ENCODE assay signal across 19 cellular contexts in the genomic region with DNA sequence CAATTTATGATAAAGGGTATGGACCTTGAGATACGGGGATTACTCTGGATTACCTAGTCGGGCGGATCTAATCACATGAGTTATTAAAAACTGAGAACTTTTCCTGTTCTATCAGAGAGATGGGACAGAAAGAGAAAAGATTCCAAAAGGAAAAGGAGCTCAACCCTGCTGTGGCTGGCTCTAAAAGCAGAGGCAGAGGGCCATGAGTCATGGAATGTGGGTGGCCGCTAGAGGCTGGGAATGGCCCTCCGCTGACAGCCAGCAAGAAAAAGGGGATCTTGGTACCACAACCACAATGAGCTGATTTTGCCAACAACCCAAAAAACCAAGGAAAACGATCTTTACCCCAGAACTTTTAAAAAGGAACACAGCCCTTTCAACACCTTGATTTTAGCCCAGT.
DNase-seq lines count a peak whose midpoint lies in the region; TF ChIP-seq lines count a peak whose summit lies in the region.
"Had no signal": no experiment of that assay in that cellular context is flagged by ENCODE, and none has a peak within 500 bp of the region (broad histone marks: within the 10 kb centered on the region; RNA-seq: fewer than 3 reads in every experiment).

No MANE protein-coding gene starts in this region.

- H3K9ac ChIP-seq in NT2/D1 (ENCODE audit: insufficient read length, low read depth): no peak overlapping the region
- H3K9ac ChIP-seq: BLaER1 treated with 17β-estradiol and CSF1 and Interleukin-3, amounts not matched to agents 10 nM and 100 nM had no signal

- H3K9me3 ChIP-seq in NT2/D1 (ENCODE audit: insufficient read depth, low read length): no peaks in the 10 kb centered on the region
- no peaks in the 10 kb centered on the region for H3K9me3 ChIP-seq in effector memory CD4-positive, alpha-beta T cell (ENCODE audit: control insufficient read depth, low read length)
- H3K9me3 ChIP-seq: BLaER1 treated with 17β-estradiol and CSF1 and Interleukin-3, amounts not matched to agents 10 nM and 100 nM; right atrium auricular region; thyroid gland had no signal

- H3K27me3 ChIP-seq in NT2/D1 (ENCODE audit: insufficient read depth, insufficient read length): no peaks in the 10 kb centered on the region
- no peaks in the 10 kb centered on the region for H3K27me3 ChIP-seq in effector memory CD4-positive, alpha-beta T cell (replicated peaks; ENCODE audit: control insufficient read depth, insufficient read depth, low read length, poor library complexity, severe bottlenecking)
- H3K27me3 ChIP-seq: BLaER1 treated with 17β-estradiol and CSF1 and Interleukin-3, amounts not matched to agents 10 nM and 100 nM; right atrium auricular region; thyroid gland had no signal

- H3K4me1 Mint-ChIP-seq in activated T-helper 2 cell treated with anti-CD3 and anti-CD28 coated beads, Interferon-gamma antibody, Interleukin-2, Interleukin-4, amounts not matched to agents 10 μg/mL and 5 μg/mL and 100 μg/mL, durations not matched to agents 14 hours and 24 hours and 36 hours (ENCODE audit: low read depth): no peaks in the 10 kb centered on the region
- H3K4me1 Mint-ChIP-seq: immature natural killer cell, T-helper 17 cell had no signal

- no peak overlapping the region for H3K27ac ChIP-seq in effector memory CD4-positive, alpha-beta T cell (ENCODE audit: insufficient read depth, low read length, poor library complexity, severe bottlenecking)
- H3K27ac ChIP-seq: BLaER1 treated with 17β-estradiol and CSF1 and Interleukin-3, amounts not matched to agents 10 nM and 100 nM; right atrium auricular region; RWPE1; thyroid gland had no signal

- H3K4me3 ChIP-seq in NT2/D1 (ENCODE audit: insufficient read length, low read depth) (no peak overlapping the region), choroid plexus epithelial cell (ENCODE audit: low read depth, low read length) (no peak overlapping the region), skeletal muscle cell (ENCODE audit: low read depth, low read length) (no peak overlapping the region)
- no peak overlapping the region for H3K4me3 ChIP-seq in effector memory CD4-positive, alpha-beta T cell (ENCODE audit: insufficient read depth, low read depth, low read length, poor library complexity, severe bottlenecking)
- H3K4me3 ChIP-seq: BLaER1 treated with 17β-estradiol and CSF1 and Interleukin-3, amounts not matched to agents 10 nM and 100 nM; right atrium auricular region; thyroid gland had no signal

- DNase-seq in H4 (ENCODE audit: low spot score) (peak; percentile 3), NT2/D1 (ENCODE audit: low read depth, low spot score) (peak; percentile 15), choroid plexus epithelial cell (ENCODE audit: low read depth) (peak; percentile 23), skeletal muscle cell (ENCODE audit: low read depth) (peak; percentile 8), GM20000 (ENCODE audit: low spot score) (no peak), HK-2 (ENCODE audit: unreplicated experiment) (no peak)
- DNase-seq in effector memory CD4-positive, alpha-beta T cell: no peak
- DNase-seq in activated T-helper 2 cell treated with anti-CD3 and anti-CD28 coated beads, Interferon-gamma antibody, Interleukin-2, Interleukin-4, amounts not matched to agents 10 μg/mL and 5 μg/mL and 100 μg/mL, durations not matched to agents 14 hours and 24 hours and 36 hours (ENCODE audit: low spot score): no peak
- DNase-seq: activated CD4-positive, alpha-beta T cell treated with anti-CD3 and anti-CD28 coated beads for 4 hours; activated naive CD4-positive, alpha-beta T cell treated with anti-CD3 and anti-CD28 coated beads, Interleukin-2, amount 50 U/mL, for 16 hours; cerebellar nuclear complex; DMS153; immature natural killer cell; stimulated activated CD4-positive, alpha-beta T cell treated with anti-CD3 and anti-CD28 coated beads, Interleukin-4, amount 100 ng/mL, for 24 hours; T-helper 17 cell; thyroid gland had no signal

- no peak overlapping the region for H3K27ac Mint-ChIP-seq in activated T-helper 2 cell treated with anti-CD3 and anti-CD28 coated beads, Interferon-gamma antibody, Interleukin-2, Interleukin-4, amounts not matched to agents 10 μg/mL and 5 μg/mL and 100 μg/mL, durations not matched to agents 14 hours and 24 hours and 36 hours
- H3K27ac Mint-ChIP-seq: immature natural killer cell, T-helper 17 cell had no signal

- no peaks in the 10 kb centered on the region for H3K9me3 Mint-ChIP-seq in activated T-helper 2 cell treated with anti-CD3 and anti-CD28 coated beads, Interferon-gamma antibody, Interleukin-2, Interleukin-4, amounts not matched to agents 10 μg/mL and 5 μg/mL and 100 μg/mL, durations not matched to agents 14 hours and 24 hours and 36 hours

- H3K36me3 ChIP-seq in NT2/D1 (ENCODE audit: insufficient read depth, insufficient read length, low read length): no peaks in the 10 kb centered on the region
- H3K36me3 ChIP-seq in effector memory CD4-positive, alpha-beta T cell (ENCODE audit: control insufficient read depth, insufficient read depth, low read length): no peaks in the 10 kb centered on the region
- H3K36me3 ChIP-seq: BLaER1 treated with 17β-estradiol and CSF1 and Interleukin-3, amounts not matched to agents 10 nM and 100 nM; right atrium auricular region; thyroid gland had no signal

- H3K4me3 Mint-ChIP-seq in activated T-helper 2 cell treated with anti-CD3 and anti-CD28 coated beads, Interferon-gamma antibody, Interleukin-2, Interleukin-4, amounts not matched to agents 10 μg/mL and 5 μg/mL and 100 μg/mL, durations not matched to agents 14 hours and 24 hours and 36 hours (ENCODE audit: low read depth): no peak overlapping the region
- H3K4me3 Mint-ChIP-seq: immature natural killer cell, T-helper 17 cell had no signal

- TF ChIP-seq CTCF in choroid plexus epithelial cell (conservative IDR thresholded peaks at IDR 0.05; ENCODE audit: low read depth, low read length) (no peak), GM20000 (IDR thresholded peaks at IDR 0.05; ENCODE audit: extremely low read depth, missing control alignments) (no peak)

- no peaks in the 10 kb centered on the region for H3K27me3 Mint-ChIP-seq in activated T-helper 2 cell treated with anti-CD3 and anti-CD28 coated beads, Interferon-gamma antibody, Interleukin-2, Interleukin-4, amounts not matched to agents 10 μg/mL and 5 μg/mL and 100 μg/mL, durations not matched to agents 14 hours and 24 hours and 36 hours (ENCODE audit: low read depth)
- H3K27me3 Mint-ChIP-seq: T-helper 17 cell had no signal

- no peaks in the 10 kb centered on the region for H3K4me1 ChIP-seq in NT2/D1 (ENCODE audit: insufficient read depth, insufficient read length)
- no peaks in the 10 kb centered on the region for H3K4me1 ChIP-seq in effector memory CD4-positive, alpha-beta T cell (ENCODE audit: control insufficient read depth, insufficient read depth, low read length, poor library complexity, severe bottlenecking)

- H3K36me3 Mint-ChIP-seq in activated T-helper 2 cell treated with anti-CD3 and anti-CD28 coated beads, Interferon-gamma antibody, Interleukin-2, Interleukin-4, amounts not matched to agents 10 μg/mL and 5 μg/mL and 100 μg/mL, durations not matched to agents 14 hours and 24 hours and 36 hours (ENCODE audit: low read depth): no peaks in the 10 kb centered on the region
- H3K36me3 Mint-ChIP-seq: immature natural killer cell had no signal

- intact Hi-C loops in activated T-helper 2 cell treated with anti-CD3 and anti-CD28 coated beads, Interferon-gamma antibody, Interleukin-2, Interleukin-4, amounts not matched to agents 10 μg/mL and 5 μg/mL and 100 μg/mL, durations not matched to agents 14 hours and 24 hours and 36 hours (cut with micrococcal nuclease): no loop called here

Comparison
In these comparisons a context has a peak if more than half of its experiments do, and no peak if none do; other contexts are left out.
1. DNase-seq: peak in H4 (single experiment), NT2/D1 (single experiment), choroid plexus epithelial cell (single experiment) and skeletal muscle cell (single experiment); none in GM20000 (single experiment), effector memory CD4-positive, alpha-beta T cell (0 of 3), activated T-helper 2 cell treated with anti-CD3 and anti-CD28 coated beads, Interferon-gamma antibody, Interleukin-2, Interleukin-4, amounts not matched to agents 10 μg/mL and 5 μg/mL and 100 μg/mL, durations not matched to agents 14 hours and 24 hours and 36 hours (single experiment) and HK-2 (single experiment).